Comparison of ENCODE assay signal across 9 cellular contexts in the genomic region with DNA sequence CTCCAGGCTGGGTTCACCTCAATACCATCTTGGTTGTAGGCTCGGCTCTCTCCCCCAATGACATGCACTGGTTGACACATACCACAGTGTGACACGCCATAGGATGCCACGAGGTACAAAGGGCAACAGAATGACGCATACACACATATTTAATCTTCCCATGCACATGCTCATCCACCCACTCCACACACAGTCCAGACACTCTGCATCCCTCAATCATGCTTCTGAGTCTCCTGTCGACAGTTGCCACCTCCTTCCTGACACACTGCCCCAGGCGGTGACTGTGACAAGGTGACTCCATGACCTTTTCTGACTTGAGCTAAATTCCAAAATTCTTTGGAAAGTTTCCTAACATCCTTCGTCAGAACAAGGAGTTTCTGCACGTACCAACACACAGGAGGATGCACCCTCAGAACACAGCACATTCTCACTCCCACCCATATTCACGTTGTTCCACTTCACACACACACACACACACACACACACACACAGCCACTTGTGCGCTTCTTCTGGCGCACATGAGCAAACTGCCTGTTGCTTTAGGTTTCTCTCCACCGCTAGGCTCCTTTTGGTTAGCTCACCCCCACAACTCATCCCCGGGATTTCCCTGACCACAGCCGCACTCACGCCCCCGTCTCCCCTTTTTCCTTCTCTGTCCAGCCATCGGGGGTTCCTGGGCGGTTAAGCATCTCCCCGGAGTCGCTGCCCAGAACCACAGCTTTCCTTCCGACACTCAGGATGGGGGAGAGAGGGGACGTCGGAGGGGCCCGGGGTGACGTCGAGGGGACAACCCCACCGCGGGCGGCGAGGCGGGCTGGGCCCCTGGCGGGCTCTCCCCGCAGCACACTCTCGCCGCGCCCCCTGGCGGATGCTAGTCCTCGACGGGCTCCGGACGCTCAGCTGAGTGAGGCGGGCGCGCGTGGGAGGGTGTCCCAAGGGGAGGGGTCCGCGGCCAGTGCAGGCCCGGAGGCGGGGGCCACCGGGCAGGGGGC. TPM values are rescaled to one million over a fixed set of nuclear protein-coding genes. Genes with fewer than 3 reads are reported as not detected.
DNase-seq lines count a peak whose midpoint lies in the region; ATAC-seq, FAIRE-seq and TF ChIP-seq lines count a peak whose summit lies in the region.
"Had no signal": no experiment of that assay in that cellular context is flagged by ENCODE, and none has a peak within 500 bp of the region (broad histone marks: within the 10 kb centered on the region; RNA-seq: fewer than 3 reads in every experiment).

No MANE protein-coding gene starts in this region.

- peaks cover 47% of the 10 kb centered on the region for H3K27me3 ChIP-seq in BJ (ENCODE audit: control insufficient read depth, insufficient read depth, low read length)
- H3K27me3 ChIP-seq in endothelial cell of umbilical vein (ENCODE audit: control insufficient read depth in 2 of 2, insufficient read depth in 2 of 2, low read length in 2 of 2), result peaks cover 63 to 66% of the 10 kb centered on the region in 2 experiments
- peaks cover 7% of the 10 kb centered on the region for H3K27me3 ChIP-seq in ovary

- no peak for DNase-seq in BJ (ENCODE audit: low read depth)
- peak; percentile 75 for DNase-seq in NAMALWA (ENCODE audit: low spot score)
- peak; percentile 62 to 66 for DNase-seq in activated CD8-positive, alpha-beta memory T cell treated with anti-CD3 and anti-CD28 coated beads for 4 hours (ENCODE audit: low read depth in 2 of 2)
- no peak for DNase-seq in endothelial cell of umbilical vein (ENCODE audit: low read depth, low spot score)
- DNase-seq in ovary, result peak in 3 of 5 donors; percentile 59 to 76 (median 64)
- DNase-seq in occipital lobe (lab: John Stamatoyannopoulos, UW), result no peak

- H3K4me3 ChIP-seq in BJ (ENCODE audit: low read depth, low read length) (no peak overlapping the region), endothelial cell of umbilical vein (replicated peaks in 1 of 3; ENCODE audit: insufficient read depth in 1 of 3, low read depth in 1 of 3, low read length in 3 of 3) (no peak overlapping the region), ovary (no peak overlapping the region), urinary bladder (ENCODE audit: low read depth, low read length) (peak overlapping the region; percentile 24)

- ATAC-seq in GM19455 (IDR thresholded peaks at IDR 0.05; ENCODE audit: unreplicated experiment), result peak; percentile 53

- no peaks in the 10 kb centered on the region for H3K79me2 ChIP-seq in endothelial cell of umbilical vein (ENCODE audit: control insufficient read depth, insufficient read depth, low read length)

- POLR2A ChIA-PET in BJ (lab: Charles Lee) (no interaction called here), endothelial cell of umbilical vein (lab: Charles Lee) (no interaction called here)

- no TSS peak for BruUV-seq in endothelial cell of umbilical vein (replicated peaks; lab: Mats Ljungman, UMichigan)

- H3K27ac ChIP-seq in endothelial cell of umbilical vein (ENCODE audit: insufficient read depth, low read depth, low read length) (no peak overlapping the region), ovary (no peak overlapping the region), urinary bladder (ENCODE audit: low read depth) (no peak overlapping the region)

- no peak for FAIRE-seq in endothelial cell of umbilical vein (lab: Jason Lieb, UNC)

- CTCF ChIA-PET in BJ (lab: Yijun Ruan, JAX), result interaction anchor here (0.6 to 30.1 kb wide), 23 partner anchors 13 to 218 kb away, joined by 3 to 757 read pairs (median 4); a partner anchor contains a TSS
- CTCF ChIA-PET in endothelial cell of umbilical vein (lab: Charles Lee), result interaction anchor here (0.7 to 11.2 kb wide), 18 partner anchors 7 to 125 kb away, joined by 3 to 175 read pairs (median 8); a partner anchor contains a TSS

- WGBS in ovary, 3 donors, result 8 to 13% (median 11%) methylated on average over 34 to 50 of the region's 50 CpGs
- 11% methylated on average over 50 of the region's 50 CpGs for WGBS in urinary bladder

- no peak overlapping the region for H3K4me2 ChIP-seq in endothelial cell of umbilical vein (ENCODE audit: insufficient read depth, low read length)

- H3K36me3 ChIP-seq in BJ (ENCODE audit: control insufficient read depth, insufficient read depth, low read length) (no peaks in the 10 kb centered on the region), endothelial cell of umbilical vein (ENCODE audit: control insufficient read depth in 2 of 2, extremely low read depth in 1 of 2, insufficient read depth in 2 of 2, low read length in 2 of 2) (no peaks in the 10 kb centered on the region), ovary (no peaks in the 10 kb centered on the region), urinary bladder (ENCODE audit: insufficient read depth) (no peaks in the 10 kb centered on the region)

- TF ChIP-seq EP300 in ovary (IDR thresholded peaks at IDR 0.05), result no peak

- H3K9me1 ChIP-seq in endothelial cell of umbilical vein (replicated peaks; ENCODE audit: control insufficient read depth, extremely low read depth, insufficient read depth, low read length), result no peaks in the 10 kb centered on the region

- TF ChIP-seq POLR2A in endothelial cell of umbilical vein (IDR thresholded peaks at IDR 0.05; ENCODE audit: low read depth, low read length) (no peak), ovary (IDR thresholded peaks at IDR 0.05) (no peak)

- peak; percentile 62 for TF ChIP-seq CTCF in BJ (IDR thresholded peaks at IDR 0.05; ENCODE audit: insufficient read depth, low read depth, low read length)
- peak; percentile 62 to 90 for TF ChIP-seq CTCF in endothelial cell of umbilical vein (IDR thresholded peaks at IDR 0.05; ENCODE audit: extremely low read depth in 1 of 2, insufficient read depth in 1 of 2, low read depth in 1 of 2, low read length in 2 of 2)
- TF ChIP-seq CTCF in ovary (IDR thresholded peaks at IDR 0.05), result peak; percentile 31 to 51 (median 42)

- H3K9me3 ChIP-seq in endothelial cell of umbilical vein (replicated peaks; ENCODE audit: control insufficient read depth, insufficient read depth, low read length) (no peaks in the 10 kb centered on the region), ovary (no peaks in the 10 kb centered on the region)

- dilution Hi-C loops in endothelial cell of umbilical vein (cut with MboI; ENCODE audit: extremely low pct_ligation_motif_present, low sequenced_read_pairs), result no loop called here

- no peak overlapping the region for H3K9ac ChIP-seq in endothelial cell of umbilical vein (replicated peaks; ENCODE audit: extremely low read depth, insufficient read depth, low read length)

- no peaks in the 10 kb centered on the region for H4K20me1 ChIP-seq in endothelial cell of umbilical vein (replicated peaks; ENCODE audit: control insufficient read depth, extremely low read depth, insufficient read depth, low read length)

- no peak overlapping the region for H2AFZ ChIP-seq in endothelial cell of umbilical vein (ENCODE audit: low read depth, low read length)

- intact Hi-C loops in endothelial cell of umbilical vein (cut with micrococcal nuclease) (loop anchor here (5.0 kb wide), 1 partner anchor 50 kb away; a partner anchor contains a TSS), ovary (cut with DNase I) (no loop called here)

- H3K4me1 ChIP-seq in endothelial cell of umbilical vein (ENCODE audit: control insufficient read depth, extremely low read depth, insufficient read depth, low read length), result peaks cover 13% of the 10 kb centered on the region
- H3K4me1 ChIP-seq in ovary (ENCODE audit: insufficient read depth), result peaks cover 11% of the 10 kb centered on the region
- H3K4me1 ChIP-seq in urinary bladder (ENCODE audit: insufficient read depth), result no peaks in the 10 kb centered on the region

RNA-seq across cellular contexts. Expression of a gene that starts 0.5 kb away (rescaled TPM):
- polyA plus RNA-seq in BJ (2011; rRNA removed) (not detected in 2 replicates), endothelial cell of umbilical vein (not detected in 2 replicates), ovary (not detected), urinary bladder (not detected)
- polyA minus RNA-seq in BJ (2011; rRNA and poly(A)+ RNA removed), result not detected in 2 replicates
- total RNA-seq in endothelial cell of umbilical vein (not detected in 2 replicates), ovary (not detected), urinary bladder (not detected), occipital lobe (not detected)
- not detected in 2 replicates for polyA plus RNA-seq in endothelial cell of umbilical vein (2011; cell fraction: cytosol; rRNA removed)
- polyA plus RNA-seq in endothelial cell of umbilical vein (2011; cell fraction: nucleus; rRNA removed), result not detected in 2 replicates
- polyA plus RNA-seq in endothelial cell of umbilical vein (2012), result not detected in 2 replicates
- polyA minus RNA-seq in endothelial cell of umbilical vein, result not detected in 2 replicates
- not detected for polyA minus RNA-seq in endothelial cell of umbilical vein (2011; cell fraction: cytosol; rRNA and poly(A)+ RNA removed)
- polyA minus RNA-seq in endothelial cell of umbilical vein (2011; cell fraction: nucleus; rRNA and poly(A)+ RNA removed), result not detected in 2 replicates
- total RNA-seq: temporal lobe had no signal

RNA-seq across cellular contexts. Expression of a gene that starts 6.1 kb away (rescaled TPM):
- 0.63 and 0.76 TPM in 2 replicates for polyA plus RNA-seq in BJ (2011; rRNA removed)
- polyA minus RNA-seq in BJ (2011; rRNA and poly(A)+ RNA removed), result 0.24 and 0.41 TPM in 2 replicates
- total RNA-seq in endothelial cell of umbilical vein, result not detected in 2 replicates
- polyA plus RNA-seq in endothelial cell of umbilical vein, result 0.04 and 0.14 TPM in 2 replicates
- polyA plus RNA-seq in endothelial cell of umbilical vein (2011; cell fraction: cytosol; rRNA removed), result 0.05 and 0.10 TPM in 2 replicates
- polyA plus RNA-seq in endothelial cell of umbilical vein (2011; cell fraction: nucleus; rRNA removed), result 0.07 TPM in 1 of 2 replicates, not detected in the other
- polyA plus RNA-seq in endothelial cell of umbilical vein (2012), result 0.15 and 0.24 TPM in 2 replicates
- polyA minus RNA-seq in endothelial cell of umbilical vein, result 0.70 TPM in 1 of 2 replicates, not detected in the other
- 2.5 TPM for polyA minus RNA-seq in endothelial cell of umbilical vein (2011; cell fraction: cytosol; rRNA and poly(A)+ RNA removed)
- polyA minus RNA-seq in endothelial cell of umbilical vein (2011; cell fraction: nucleus; rRNA and poly(A)+ RNA removed), result not detected in 2 replicates
- total RNA-seq in ovary, result under 1 TPM in 1 of 7 donors, not detected in 6; 0.24 TPM
- polyA plus RNA-seq in ovary, result under 1 TPM; 0.19 to 0.97 TPM
- total RNA-seq in urinary bladder, result 0.79 TPM
- 1.2 TPM for polyA plus RNA-seq in urinary bladder
- 6.2 TPM for total RNA-seq in occipital lobe

RNA-seq across cellular contexts. Expression of a gene that starts 20.3 kb away (rescaled TPM):
- 233 and 292 TPM in 2 replicates for polyA plus RNA-seq in BJ (2011; rRNA removed)
- polyA minus RNA-seq in BJ (2011; rRNA and poly(A)+ RNA removed), result 54.4 and 104 TPM in 2 replicates
- total RNA-seq in endothelial cell of umbilical vein, result 172 and 187 TPM in 2 replicates
- polyA plus RNA-seq in endothelial cell of umbilical vein, result 138 and 149 TPM in 2 replicates
- polyA plus RNA-seq in endothelial cell of umbilical vein (2011; cell fraction: cytosol; rRNA removed), result 212 and 244 TPM in 2 replicates
- 167 and 199 TPM in 2 replicates for polyA plus RNA-seq in endothelial cell of umbilical vein (2011; cell fraction: nucleus; rRNA removed)
- 165 and 188 TPM in 2 replicates for polyA plus RNA-seq in endothelial cell of umbilical vein (2012)
- 179 and 190 TPM in 2 replicates for polyA minus RNA-seq in endothelial cell of umbilical vein
- 74.8 TPM for polyA minus RNA-seq in endothelial cell of umbilical vein (2011; cell fraction: cytosol; rRNA and poly(A)+ RNA removed)
- 45.0 and 53.9 TPM in 2 replicates for polyA minus RNA-seq in endothelial cell of umbilical vein (2011; cell fraction: nucleus; rRNA and poly(A)+ RNA removed)
- 100 to 1,000 TPM in 4 of 7 donors, 10 to 100 TPM in 3; 25.5 to 123 (median 100) TPM for total RNA-seq in ovary
- 100 to 1,000 TPM in 1 of 2 donors, 10 to 100 TPM in 1; 59.0 to 243 TPM for polyA plus RNA-seq in ovary
- 25.1 TPM for total RNA-seq in urinary bladder
- polyA plus RNA-seq in urinary bladder, result 78.6 TPM
- 67.5 TPM for total RNA-seq in occipital lobe

RNA-seq across cellular contexts. Expression of a gene that starts 21.6 kb away (rescaled TPM):
- 0.02 and 0.07 TPM in 2 replicates for polyA plus RNA-seq in BJ (2011; rRNA removed)
- polyA minus RNA-seq in BJ (2011; rRNA and poly(A)+ RNA removed), result 0.10 TPM in 1 of 2 replicates, not detected in the other
- total RNA-seq in endothelial cell of umbilical vein, result 0.22 and 0.42 TPM in 2 replicates
- 0.06 and 0.07 TPM in 2 replicates for polyA plus RNA-seq in endothelial cell of umbilical vein
- 0.06 and 0.08 TPM in 2 replicates for polyA plus RNA-seq in endothelial cell of umbilical vein (2011; cell fraction: cytosol; rRNA removed)
- polyA plus RNA-seq in endothelial cell of umbilical vein (2011; cell fraction: nucleus; rRNA removed), result 0.22 and 0.50 TPM in 2 replicates
- polyA plus RNA-seq in endothelial cell of umbilical vein (2012), result 0.26 and 0.31 TPM in 2 replicates
- polyA minus RNA-seq in endothelial cell of umbilical vein, result 0.06 and 0.12 TPM in 2 replicates
- 2.7 TPM for polyA minus RNA-seq in endothelial cell of umbilical vein (2011; cell fraction: cytosol; rRNA and poly(A)+ RNA removed)
- 0.19 and 0.24 TPM in 2 replicates for polyA minus RNA-seq in endothelial cell of umbilical vein (2011; cell fraction: nucleus; rRNA and poly(A)+ RNA removed)
- under 1 TPM in 1 of 7 donors, not detected in 6; 0.05 TPM for total RNA-seq in ovary
- polyA plus RNA-seq in ovary, result under 1 TPM; 0.04 to 0.28 TPM
- total RNA-seq in urinary bladder, result 0.74 TPM
- polyA plus RNA-seq in urinary bladder, result not detected
- 9.2 TPM for total RNA-seq in occipital lobe

RNA-seq across cellular contexts. Expression of a gene that starts 41.0 kb away (rescaled TPM):
- polyA plus RNA-seq in BJ (2011; rRNA removed) (94.1 and 127 TPM in 2 replicates), endothelial cell of umbilical vein (52.1 and 59.5 TPM in 2 replicates), ovary (10 to 100 TPM; 38.3 to 98.5 TPM), urinary bladder (63.3 TPM)
- polyA minus RNA-seq in BJ (2011; rRNA and poly(A)+ RNA removed), result 24.5 and 37.1 TPM in 2 replicates
- total RNA-seq in endothelial cell of umbilical vein (50.0 and 54.9 TPM in 2 replicates), ovary (10 to 100 TPM; 25.6 to 58.2 (median 35.8) TPM), urinary bladder (41.8 TPM), occipital lobe (27.9 TPM)
- polyA plus RNA-seq in endothelial cell of umbilical vein (2011; cell fraction: cytosol; rRNA removed), result 58.4 and 63.5 TPM in 2 replicates
- polyA plus RNA-seq in endothelial cell of umbilical vein (2011; cell fraction: nucleus; rRNA removed), result 49.4 and 50.8 TPM in 2 replicates
- polyA plus RNA-seq in endothelial cell of umbilical vein (2012), result 49.7 and 56.2 TPM in 2 replicates
- polyA minus RNA-seq in endothelial cell of umbilical vein, result 47.0 and 53.3 TPM in 2 replicates
- polyA minus RNA-seq in endothelial cell of umbilical vein (2011; cell fraction: cytosol; rRNA and poly(A)+ RNA removed), result 40.7 TPM
- 17.3 and 22.1 TPM in 2 replicates for polyA minus RNA-seq in endothelial cell of umbilical vein (2011; cell fraction: nucleus; rRNA and poly(A)+ RNA removed)

Comparison
In these comparisons a context has a peak if more than half of its experiments do, and no peak if none do; other contexts are left out.
1. DNase-seq: peak in NAMALWA (single experiment), activated CD8-positive, alpha-beta memory T cell treated with anti-CD3 and anti-CD28 coated beads for 4 hours (2 of 2) and ovary (3 of 5); none in BJ (single experiment), endothelial cell of umbilical vein (single experiment) and occipital lobe (single experiment).
2. Peak in every context shown above with its lines, with median percentiles within 50 percentile points of each other: CTCF ChIP-seq.